In genomic region chr2:190860985-190861721, GRCh38 we compare ENCODE assay signal across 14 cellular contexts. TPM values are rescaled to one million over a fixed set of nuclear protein-coding genes. Genes with fewer than 3 reads are reported as not detected.
DNase-seq lines count a peak whose midpoint lies in the region; ATAC-seq and TF ChIP-seq lines count a peak whose summit lies in the region.
"Had no signal": no experiment of that assay in that cellular context is flagged by ENCODE, and none has a peak within 500 bp of the region (broad histone marks: within the 10 kb centered on the region; RNA-seq: fewer than 3 reads in every experiment).

No MANE protein-coding gene starts in this region.

- H3K4me3 ChIP-seq in NT2/D1 (ENCODE audit: insufficient read length, low read depth) (no peak overlapping the region), fibroblast of lung (replicated peaks in 1 of 4; ENCODE audit: control extremely low read depth in 1 of 4, insufficient read depth in 1 of 4, low read depth in 3 of 4, low read length in 4 of 4) (no peak overlapping the region)
- H3K4me3 ChIP-seq: dorsolateral prefrontal cortex had no signal

- H3K9me3 ChIP-seq in NT2/D1 (ENCODE audit: insufficient read depth, low read length) (0 out of 2 replicates have a peak, but pooled peaks cover 9% of the 10 kb centered on the region), fibroblast of lung (ENCODE audit: control insufficient read depth, insufficient read depth, low read depth, low read length) (no peaks in the 10 kb centered on the region)

- no peaks in the 10 kb centered on the region for H4K20me1 ChIP-seq in fibroblast of lung (ENCODE audit: control insufficient read depth, extremely low read depth, insufficient read depth, low read length)

- H3K9ac ChIP-seq in NT2/D1 (ENCODE audit: insufficient read length, low read depth) (no peak overlapping the region), fibroblast of lung (ENCODE audit: insufficient read depth, low read length) (no peak overlapping the region)

- ATAC-seq in GM21717 (IDR thresholded peaks at IDR 0.05; ENCODE audit: unreplicated experiment): no peak
- ATAC-seq: HepG2; naive thymus-derived CD4-positive, alpha-beta T cell had no signal

- no peaks in the 10 kb centered on the region for H3K9me3 Mint-ChIP-seq in progenitor cell of endocrine pancreas (ENCODE audit: low read depth)

- H3K79me2 ChIP-seq in fibroblast of lung (ENCODE audit: control insufficient read depth, insufficient read depth, low read length): no peaks in the 10 kb centered on the region

- no peaks in the 10 kb centered on the region for H3K36me3 ChIP-seq in NT2/D1 (ENCODE audit: insufficient read depth, insufficient read length, low read length)
- no peaks in the 10 kb centered on the region for H3K36me3 ChIP-seq in fibroblast of lung (ENCODE audit: control insufficient read depth, insufficient read depth, low read length)

- peaks cover 11% of the 10 kb centered on the region for H3K4me1 Mint-ChIP-seq in progenitor cell of endocrine pancreas (ENCODE audit: low read depth)

- H3K27me3 ChIP-seq in NT2/D1 (ENCODE audit: insufficient read depth, insufficient read length) (no peaks in the 10 kb centered on the region), fibroblast of lung (ENCODE audit: control insufficient read depth, insufficient read depth, low read length) (no peaks in the 10 kb centered on the region)
- H3K27me3 ChIP-seq: dorsolateral prefrontal cortex had no signal

- no peaks in the 10 kb centered on the region for H3K36me3 Mint-ChIP-seq in progenitor cell of endocrine pancreas (ENCODE audit: insufficient read depth)

- peak overlapping the region; percentile 37 for H3K27ac Mint-ChIP-seq in progenitor cell of endocrine pancreas

- H3K4me3 Mint-ChIP-seq in progenitor cell of endocrine pancreas (ENCODE audit: low read depth): no peak overlapping the region
- H3K4me3 Mint-ChIP-seq: naive thymus-derived CD4-positive, alpha-beta T cell had no signal

- TF ChIP-seq CTCF in fibroblast of lung (conservative IDR thresholded peaks at IDR 0.05 in 1 of 2, IDR thresholded peaks at IDR 0.05 in 1 of 2; ENCODE audit: low read depth in 1 of 2, low read length in 2 of 2) (no peak), progenitor cell of endocrine pancreas (IDR thresholded peaks at IDR 0.05; ENCODE audit: unreplicated experiment) (no peak)

- peak overlapping the region; percentile 9 for H2AFZ ChIP-seq in fibroblast of lung (ENCODE audit: low read length)

- DNase-seq in EL: peak; percentile 83
- DNase-seq in NT2/D1 (ENCODE audit: low read depth, low spot score): peak; percentile 70
- peak in 1 of 2 donors; percentile 90 for DNase-seq in fibroblast of lung (ENCODE audit: low read depth in 2 of 2)
- DNase-seq in progenitor cell of endocrine pancreas (ENCODE audit: low spot score, unreplicated experiment): no peak
- no peak for DNase-seq in NCI-H1048 (lab: John Stamatoyannopoulos, UW)
- no peak for DNase-seq in NCI-H187 treated with DMSO at 0.1 percent for 48 hours (lab: John Stamatoyannopoulos, UW)
- no peak for DNase-seq in HuH-7.5 (ENCODE audit: low spot score)
- DNase-seq: activated CD4-positive, CD25-positive, alpha-beta regulatory T cell treated with anti-CD3 and anti-CD28 coated beads, Interleukin-2, amount 50 U/mL, for 72 hours; COR-L47; dorsolateral prefrontal cortex; hippocampal formation; naive thymus-derived CD4-positive, alpha-beta T cell had no signal

- H3K4me1 ChIP-seq in NT2/D1 (ENCODE audit: insufficient read depth, insufficient read length) (no peaks in the 10 kb centered on the region), fibroblast of lung (ENCODE audit: control insufficient read depth, extremely low read depth, insufficient read depth, low read length) (peaks cover 25% of the 10 kb centered on the region)

- H3K4me2 ChIP-seq in fibroblast of lung (ENCODE audit: extremely low read depth, insufficient read depth, low read length): no peak overlapping the region

- peaks cover 3% of the 10 kb centered on the region for H3K27me3 Mint-ChIP-seq in progenitor cell of endocrine pancreas

- peak overlapping the region; percentile 21 for H3K27ac ChIP-seq in fibroblast of lung (ENCODE audit: insufficient read depth, low read length)

RNA-seq across cellular contexts. Expression of gene GLS, which starts 19.5 kb away (rescaled TPM):
- total RNA-seq in fibroblast of lung (157 and 192 TPM in 2 replicates), progenitor cell of endocrine pancreas (116 and 128 TPM in 2 replicates)
- polyA plus RNA-seq in fibroblast of lung: 69.4 and 123 TPM in 2 replicates
- polyA plus RNA-seq in fibroblast of lung (2012): 45.0 and 90.0 TPM in 2 replicates
- polyA minus RNA-seq in fibroblast of lung (ENCODE audit: low replicate concordance): 55.1 and 58.7 TPM in 2 replicates

Comparison
In these comparisons a context has a peak if more than half of its experiments do, and no peak if none do; other contexts are left out.
1. DNase-seq: peak in EL (single experiment) and NT2/D1 (single experiment); none in progenitor cell of endocrine pancreas (single experiment), NCI-H1048 (single experiment), NCI-H187 treated with DMSO at 0.1 percent for 48 hours (single experiment) and HuH-7.5 (single experiment).